2 cellular contexts compared by ENCODE assay signal in the genomic region with DNA sequence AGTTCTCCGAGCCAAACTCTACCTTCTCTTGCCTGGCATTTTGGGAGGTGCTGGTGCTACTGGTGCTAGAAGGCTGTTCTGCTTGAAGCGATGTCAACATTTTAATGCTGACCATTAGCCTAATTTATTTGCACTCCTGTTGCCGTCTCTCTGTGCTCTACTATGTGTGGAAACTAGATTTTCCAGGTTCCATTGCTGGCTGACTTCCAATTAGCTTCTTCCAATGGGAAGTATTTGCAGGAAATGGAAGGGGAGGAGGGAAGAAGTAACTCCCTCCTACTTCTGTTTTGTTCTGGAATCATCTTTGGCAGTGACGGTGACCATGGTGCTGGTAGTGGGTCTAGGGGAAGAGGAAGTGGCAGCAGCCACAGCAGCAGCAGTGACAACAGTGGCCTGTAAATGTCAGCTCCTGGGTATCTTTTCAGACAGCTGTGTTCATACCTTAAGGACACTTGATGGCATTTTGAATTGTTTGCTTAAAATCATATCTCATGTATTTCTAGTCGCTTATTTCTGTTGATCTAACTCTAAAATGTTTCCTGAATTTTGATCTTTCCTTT.
TF ChIP-seq lines count a peak whose summit lies in the region.

No MANE protein-coding gene starts in this region.

TF ChIP-seq in GM12891, 5 proteins besides CTCF, POLR2A, EP300 and RAD21:
- TF ChIP-seq SPI1 (IDR thresholded peaks at IDR 0.05; ENCODE audit: low read depth, low read length) (0 out of 2 replicates have a peak, but pooled peaks have one; percentile 28), POU2F2 (IDR thresholded peaks at IDR 0.05; ENCODE audit: low read depth, low read length) (no peak)

TF ChIP-seq in GM12878, 131 proteins besides CTCF, POLR2A, EP300 and RAD21:
- TF ChIP-seq SPI1 (IDR thresholded peaks at IDR 0.05; ENCODE audit: borderline replicate concordance, insufficient read depth, low read depth, low read length) (peak; percentile 42; the same call in 1 of the 2 replicates), CHD4 (IDR thresholded peaks at IDR 0.05) (no peak), SUPT20H (IDR thresholded peaks at IDR 0.05; ENCODE audit: borderline replicate concordance, control insufficient read depth, low read depth, low read length) (no peak), ZNF217 (IDR thresholded peaks at IDR 0.05) (no peak), SMC3 (IDR thresholded peaks at IDR 0.05; ENCODE audit: borderline replicate concordance, low read length) (no peak)
- TF ChIP-seq, protein P1, sequence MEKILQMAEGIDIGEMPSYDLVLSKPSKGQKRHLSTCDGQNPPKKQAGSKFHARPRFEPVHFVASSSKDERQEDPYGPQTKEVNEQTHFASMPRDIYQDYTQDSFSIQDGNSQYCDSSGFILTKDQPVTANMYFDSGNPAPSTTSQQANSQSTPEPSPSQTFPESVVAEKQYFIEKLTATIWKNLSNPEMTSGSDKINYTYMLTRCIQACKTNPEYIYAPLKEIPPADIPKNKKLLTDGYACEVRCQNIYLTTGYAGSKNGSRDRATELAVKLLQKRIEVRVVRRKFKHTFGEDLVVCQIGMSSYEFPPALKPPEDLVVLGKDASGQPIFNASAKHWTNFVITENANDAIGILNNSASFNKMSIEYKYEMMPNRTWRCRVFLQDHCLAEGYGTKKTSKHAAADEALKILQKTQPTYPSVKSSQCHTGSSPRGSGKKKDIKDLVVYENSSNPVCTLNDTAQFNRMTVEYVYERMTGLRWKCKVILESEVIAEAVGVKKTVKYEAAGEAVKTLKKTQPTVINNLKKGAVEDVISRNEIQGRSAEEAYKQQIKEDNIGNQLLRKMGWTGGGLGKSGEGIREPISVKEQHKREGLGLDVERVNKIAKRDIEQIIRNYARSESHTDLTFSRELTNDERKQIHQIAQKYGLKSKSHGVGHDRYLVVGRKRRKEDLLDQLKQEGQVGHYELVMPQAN (conservative IDR thresholded peaks at IDR 0.05): no peak
TF ChIP-seq in GM12878: peak in this region for 1.
